1 cellular context compared by ENCODE assay signal in the genomic region with DNA sequence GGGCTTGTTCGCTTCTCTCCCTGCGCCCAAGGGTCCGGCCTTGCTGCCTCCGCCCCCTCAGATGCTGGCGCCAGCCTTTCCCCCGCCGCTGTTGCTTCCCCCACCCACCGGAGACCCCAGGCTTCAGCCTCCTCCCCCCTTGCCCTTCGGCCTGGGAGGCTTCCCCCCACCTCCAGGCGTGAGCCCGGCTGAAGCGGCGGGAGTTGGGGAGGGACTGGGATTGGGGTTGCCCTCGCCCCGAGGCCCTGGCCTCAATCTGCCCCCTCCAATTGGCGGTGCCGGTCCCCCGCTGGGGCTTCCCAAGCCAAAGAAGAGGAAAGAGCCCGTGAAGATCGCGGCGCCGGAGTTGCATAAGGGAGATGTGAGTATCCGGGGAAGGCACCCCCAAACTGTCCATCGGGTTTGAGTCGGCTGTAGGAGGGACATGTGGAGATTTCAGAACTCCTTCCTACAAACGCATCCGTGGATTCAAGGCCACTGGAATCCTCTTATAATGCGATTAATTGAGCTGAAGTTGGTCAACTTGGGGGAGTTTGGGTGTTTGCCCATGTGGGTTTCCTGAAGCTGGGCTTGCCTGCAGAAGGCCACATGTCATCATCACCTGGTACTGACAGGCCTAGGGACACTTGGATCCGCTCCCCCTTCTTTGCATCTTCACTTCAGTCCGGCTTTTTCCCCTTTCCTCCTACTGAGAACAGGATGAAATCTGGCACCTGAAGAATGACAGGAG.
TF ChIP-seq lines count a peak whose summit lies in the region.

No MANE protein-coding gene starts in this region.

TF ChIP-seq in endothelial cell of umbilical vein, 7 proteins besides CTCF, POLR2A, EP300 and RAD21:
- TF ChIP-seq FOS (IDR thresholded peaks at IDR 0.05; ENCODE audit: borderline replicate concordance, insufficient read depth, low read length) = no peak
- TF ChIP-seq MYC (IDR thresholded peaks at IDR 0.05; ENCODE audit: low read depth, low read length) = no peak
- no peak for TF ChIP-seq JUN (IDR thresholded peaks at IDR 0.05; ENCODE audit: borderline replicate concordance, insufficient read depth, insufficient read length, low read depth)
- TF ChIP-seq MAX (IDR thresholded peaks at IDR 0.05; ENCODE audit: insufficient read depth, insufficient read length) = no peak
- TF ChIP-seq POLR2AphosphoS5 (IDR thresholded peaks at IDR 0.05; ENCODE audit: insufficient read depth, low read depth, low read length) = no peak
- no peak for TF ChIP-seq EZH2 (IDR thresholded peaks at IDR 0.05; ENCODE audit: borderline replicate concordance, low read depth, low read length, severe bottlenecking)
- TF ChIP-seq GATA2 (IDR thresholded peaks at IDR 0.05; ENCODE audit: insufficient read depth, insufficient read length, low read depth, low read length) = no peak
